ENCODE assay signal across 22 cellular contexts in the genomic region with DNA sequence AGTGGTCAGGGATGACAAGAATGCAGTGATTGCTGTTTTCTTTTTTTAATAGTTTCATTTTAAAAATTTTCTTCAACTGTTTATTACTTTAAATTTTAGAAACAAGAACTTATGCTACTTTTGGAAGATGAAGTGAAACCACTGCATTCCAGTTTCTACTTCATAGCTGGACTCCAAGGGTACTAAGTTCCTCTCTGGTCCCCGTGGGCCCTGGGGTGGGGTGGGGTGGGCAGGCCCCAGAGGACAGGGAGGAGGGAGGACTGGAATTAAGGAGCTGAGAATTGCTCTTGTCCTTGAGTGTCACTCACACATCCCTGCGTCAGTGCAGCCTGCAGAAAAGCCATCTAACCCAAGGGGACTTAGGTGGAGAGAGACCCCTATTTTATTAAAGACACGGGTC.
"Had no signal": no experiment of that assay in that cellular context is flagged by ENCODE, and none has a peak within 500 bp of the region (broad histone marks: within the 10 kb centered on the region; RNA-seq: fewer than 3 reads in every experiment).

No MANE protein-coding gene starts in this region.

- FAIRE-seq: endometrium, urothelium cell line had no signal

- H3K36me3 ChIP-seq: colonic mucosa had no signal

- H3K4me1 ChIP-seq: colonic mucosa had no signal

- H3K27ac ChIP-seq: brain microvascular endothelial cell, colonic mucosa had no signal

- ATAC-seq: WTC11 had no signal

- H3K27me3 ChIP-seq: brain microvascular endothelial cell, colonic mucosa, heart right ventricle, tibial nerve had no signal

- DNase-seq: activated CD4-positive, alpha-beta memory T cell treated with anti-CD3 and anti-CD28 coated beads for 36 hours; activated CD4-positive, alpha-beta T cell treated with anti-CD3 and anti-CD28 coated beads for 4 hours; activated naive CD4-positive, alpha-beta T cell treated with anti-CD3 and anti-CD28 coated beads for 36 hours; activated T-cell treated with anti-CD3 and anti-CD28 coated beads, Interleukin-2, amount 50 U/mL, for 24 hours; anterior cingulate cortex; brain microvascular endothelial cell; colonic mucosa; heart right ventricle; immature natural killer cell; kidney glomerular epithelial cell; midbrain; nucleus accumbens; posterior cingulate gyrus; stimulated activated CD4-positive, alpha-beta T cell treated with anti-CD3 and anti-CD28 coated beads, Interleukin-12 subunit alpha, Interleukin-12 subunit beta, amount 100 ng/mL, for 4 hours; stimulated activated CD4-positive, alpha-beta T cell treated with anti-CD3 and anti-CD28 coated beads, Interleukin-1b, Interleukin-23, amount 100 ng/mL, for 48 hours; stimulated activated CD8-positive, alpha-beta memory T cell treated with anti-CD3 and anti-CD28 coated beads, Interleukin-4, amount 100 ng/mL, for 48 hours; stimulated activated naive CD4-positive, alpha-beta T cell treated with Interleukin-2 at 50 U/mL for 16 hours; SW 1271 had no signal

- H3K9me3 ChIP-seq: colonic mucosa, heart right ventricle, tibial nerve had no signal

- H3K4me3 ChIP-seq: colonic mucosa, heart right ventricle, tibial nerve had no signal
